Comparison of ENCODE assay signal across 30 cellular contexts in the genomic region with DNA sequence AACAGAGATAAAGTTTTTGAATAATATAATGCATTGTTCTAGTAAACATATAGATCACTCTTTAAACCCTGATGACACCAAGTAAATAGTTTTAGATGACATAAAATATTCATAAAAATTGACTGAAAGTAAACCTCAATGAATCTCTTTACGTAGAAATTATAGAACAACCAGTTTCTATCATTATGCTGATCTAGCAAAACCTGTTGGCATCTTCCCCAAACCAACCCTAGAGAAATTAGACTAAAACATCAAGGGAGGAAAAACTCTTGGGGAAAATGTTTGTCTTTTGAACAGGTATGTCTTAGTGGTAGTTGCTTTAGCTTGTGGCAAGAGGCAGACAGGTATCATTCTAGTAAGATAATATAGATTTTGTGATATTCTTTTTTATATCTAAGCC.
"Had no signal": no experiment of that assay in that cellular context is flagged by ENCODE, and none has a peak within 500 bp of the region (broad histone marks: within the 10 kb centered on the region; RNA-seq: fewer than 3 reads in every experiment).

No MANE protein-coding gene starts in this region.

- H3K4me1 ChIP-seq: pancreas, prostate gland, spleen, suprapubic skin, testis, tibial artery, upper lobe of left lung, vagina had no signal

- H3K27ac ChIP-seq: neutrophil, pancreas, prostate gland, skin epidermis, spleen, suprapubic skin, testis, tibial artery, upper lobe of left lung, vagina had no signal

- H3K4me2 ChIP-seq: smooth muscle cell had no signal

- H3K27ac Mint-ChIP-seq: naive thymus-derived CD8-positive, alpha-beta T cell; natural killer cell treated with Interleukin-12 subunit alpha and Interleukin-12 subunit beta and Interleukin-15 and Interleukin-18, amount 100 ng/mL, for 72 hours; nephron progenitor cell; stimulated activated memory B cell treated with anti-CD40 and anti-IgM and Interleukin-4, amounts not matched to agents 10 μg/mL and 1 μg/mL and 100 μg/mL, for 72 hours; stimulated activated naive CD8-positive, alpha-beta T cell treated with anti-CD3 and anti-CD28 coated beads, Interleukin-15, amount 100 ng/mL, for 72 hours had no signal

- H3K27me3 ChIP-seq: neutrophil, pancreas, spleen, suprapubic skin, testis, tibial artery, upper lobe of left lung, vagina had no signal

- H3K27me3 Mint-ChIP-seq: naive thymus-derived CD8-positive, alpha-beta T cell; natural killer cell treated with Interleukin-12 subunit alpha and Interleukin-12 subunit beta and Interleukin-15 and Interleukin-18, amount 100 ng/mL, for 72 hours; stimulated activated memory B cell treated with anti-CD40 and anti-IgM and Interleukin-4, amounts not matched to agents 10 μg/mL and 1 μg/mL and 100 μg/mL, for 72 hours; stimulated activated naive CD8-positive, alpha-beta T cell treated with anti-CD3 and anti-CD28 coated beads, Interleukin-15, amount 100 ng/mL, for 72 hours had no signal

- ATAC-seq: naive thymus-derived CD8-positive, alpha-beta T cell; natural killer cell treated with Interleukin-12 subunit alpha and Interleukin-12 subunit beta and Interleukin-15 and Interleukin-18, amount 100 ng/mL, for 72 hours; pancreas; right cardiac atrium; sciatic nerve; stimulated activated memory B cell treated with anti-CD40 and anti-IgM and Interleukin-4, amounts not matched to agents 10 μg/mL and 1 μg/mL and 100 μg/mL, for 72 hours; stimulated activated naive CD8-positive, alpha-beta T cell treated with anti-CD3 and anti-CD28 coated beads, Interleukin-15, amount 100 ng/mL, for 72 hours; stimulated activated naive CD8-positive, alpha-beta T cell treated with anti-CD3 and anti-CD28 coated beads, Interleukin-15, Interleukin-2, amounts not matched to agents 100 U/mL and 50 U/mL, for 24 hours had no signal

- FAIRE-seq: pancreas, urothelium cell line had no signal

- H3K4me3 ChIP-seq: pancreas, prostate gland, skin epidermis, smooth muscle cell, spleen, suprapubic skin, testis, tibial artery, upper lobe of left lung, vagina had no signal

- H3K9me3 ChIP-seq: neutrophil, pancreas, prostate gland, suprapubic skin, testis, tibial artery, upper lobe of left lung, vagina had no signal

- H3K4me1 Mint-ChIP-seq: naive thymus-derived CD8-positive, alpha-beta T cell; nephron progenitor cell; neural crest cell; stimulated activated memory B cell treated with anti-CD40 and anti-IgM and Interleukin-4, amounts not matched to agents 10 μg/mL and 1 μg/mL and 100 μg/mL, for 72 hours; stimulated activated naive CD8-positive, alpha-beta T cell treated with anti-CD3 and anti-CD28 coated beads, Interleukin-15, amount 100 ng/mL, for 72 hours had no signal

- H3K4me3 Mint-ChIP-seq: naive thymus-derived CD8-positive, alpha-beta T cell; natural killer cell treated with Interleukin-12 subunit alpha and Interleukin-12 subunit beta and Interleukin-15 and Interleukin-18, amount 100 ng/mL, for 72 hours; nephron progenitor cell; neural crest cell; stimulated activated memory B cell treated with anti-CD40 and anti-IgM and Interleukin-4, amounts not matched to agents 10 μg/mL and 1 μg/mL and 100 μg/mL, for 72 hours; stimulated activated naive CD8-positive, alpha-beta T cell treated with anti-CD3 and anti-CD28 coated beads, Interleukin-15, amount 100 ng/mL, for 72 hours had no signal

- H3K36me3 Mint-ChIP-seq: naive thymus-derived CD8-positive, alpha-beta T cell; stimulated activated memory B cell treated with anti-CD40 and anti-IgM and Interleukin-4, amounts not matched to agents 10 μg/mL and 1 μg/mL and 100 μg/mL, for 72 hours had no signal

- H3K36me3 ChIP-seq: neutrophil, pancreas, prostate gland, spleen, suprapubic skin, tibial artery, upper lobe of left lung, vagina had no signal

- DNase-seq: naive thymus-derived CD8-positive, alpha-beta T cell; nephron progenitor cell; nucleus accumbens; pancreas; right cardiac atrium; spleen; stimulated activated CD4-positive, alpha-beta T cell treated with anti-CD3 and anti-CD28 coated beads, Interleukin-12 subunit alpha, Interleukin-12 subunit beta, amount 100 ng/mL, for 4 hours; stimulated activated CD4-positive, alpha-beta T cell treated with anti-CD3 and anti-CD28 coated beads, Interleukin-1b, Interleukin-23, amount 100 ng/mL, for 48 hours; stimulated activated CD4-positive, alpha-beta T cell treated with anti-CD3 and anti-CD28 coated beads, Interleukin-4, amount 100 ng/mL, for 1 hour; stimulated activated CD4-positive, alpha-beta T cell treated with anti-CD3 and anti-CD28 coated beads, Interleukin-4, amount 100 ng/mL, for 4 hours; stimulated activated CD8-positive, alpha-beta memory T cell treated with anti-CD3 and anti-CD28 coated beads, Interleukin-4, amount 100 ng/mL, for 48 hours; stimulated activated naive CD4-positive, alpha-beta T cell; stimulated activated naive CD8-positive, alpha-beta T cell treated with anti-CD3 and anti-CD28 coated beads, Interleukin-15, amount 100 ng/mL, for 72 hours; stimulated activated naive CD8-positive, alpha-beta T cell treated with anti-CD3 and anti-CD28 coated beads, Interleukin-15, Interleukin-2, amounts not matched to agents 100 U/mL and 50 U/mL, for 24 hours; substantia nigra; testis; tibial artery; trophoblast cell; upper lobe of left lung had no signal
